Comparison of ENCODE assay signal across 8 cellular contexts in the genomic region with DNA sequence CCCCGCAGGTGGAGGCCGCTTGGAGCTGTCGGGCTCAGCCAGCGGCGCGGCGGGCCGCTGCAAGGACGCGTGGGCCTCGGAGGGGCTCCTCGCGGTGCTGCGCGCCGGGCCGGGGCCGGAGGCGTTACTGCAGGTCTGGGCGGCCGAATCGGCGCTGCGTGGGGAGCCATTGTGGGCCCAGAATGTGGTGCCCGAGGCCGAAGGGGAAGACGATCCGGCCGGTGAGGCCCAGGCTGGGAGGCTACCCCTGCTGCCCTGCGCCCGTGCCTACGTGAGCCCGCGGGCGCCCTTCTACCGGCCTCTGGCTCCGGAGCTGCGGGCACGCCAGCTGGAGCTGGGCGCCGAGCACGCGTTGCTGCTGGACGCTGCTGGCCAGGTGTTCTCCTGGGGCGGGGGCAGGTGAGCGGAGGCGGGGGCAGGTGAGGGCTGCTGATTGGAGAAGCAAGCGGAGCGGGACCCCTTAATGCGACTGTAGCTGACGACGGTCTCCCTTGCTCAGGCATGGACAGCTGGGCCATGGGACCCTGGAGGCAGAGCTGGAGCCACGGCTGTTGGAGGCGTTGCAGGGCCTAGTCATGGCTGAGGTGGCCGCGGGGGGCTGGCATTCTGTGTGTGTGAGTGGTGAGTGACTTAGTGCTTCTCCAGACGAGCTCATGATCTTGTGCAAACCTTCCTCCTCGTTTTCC. TPM values are rescaled to one million over a fixed set of nuclear protein-coding genes. Genes with fewer than 3 reads are reported as not detected.
A peak's percentile ranks its signal among the peaks of the same experiment; 100 is the strongest.
DNase-seq lines count a peak whose midpoint lies in the region; ATAC-seq and TF ChIP-seq lines count a peak whose summit lies in the region.

No MANE protein-coding gene starts in this region.

- H3K14ac ChIP-seq in mesenchymal stem cell (ENCODE audit: low read length in 2 of 2): peak overlapping the region in 1 of 2 experiments; percentile 76

- no peak overlapping the region for H2BK5ac ChIP-seq in mesenchymal stem cell (ENCODE audit: low read depth, low read length, poor library complexity, severe bottlenecking)

- H4K91ac ChIP-seq in mesenchymal stem cell (ENCODE audit: low read length): peak overlapping the region; percentile 95

- no peak for TF ChIP-seq POLR2A in uterus (IDR thresholded peaks at IDR 0.05)

- CTCF ChIA-PET in AG04450 (lab: Charles Lee): interaction anchor here (0.6 to 8.7 kb wide), 45 partner anchors 8 to 1034 kb away, joined by 3 to 157 read pairs (median 6); a partner anchor contains a TSS

- POLR2A ChIA-PET in AG04450 (lab: Yijun Ruan, JAX): no interaction called here

- no peak for ATAC-seq in HG02571 (IDR thresholded peaks at IDR 0.05; ENCODE audit: unreplicated experiment)
- no peak for ATAC-seq in HG03460 (IDR thresholded peaks at IDR 0.05; ENCODE audit: unreplicated experiment)

- peak overlapping the region; percentile 30 for H2BK15ac ChIP-seq in mesenchymal stem cell (ENCODE audit: low read depth, poor library complexity, severe bottlenecking)

- peaks cover 3% of the 10 kb centered on the region; the same call in 1 of the 2 replicates for H3K9me3 ChIP-seq in AG04450 (ENCODE audit: control insufficient read depth, insufficient read depth, low read length)
- no peaks in the 10 kb centered on the region for H3K9me3 ChIP-seq in MM.1S (replicated peaks; ENCODE audit: insufficient read depth, low read length)
- H3K9me3 ChIP-seq in mesenchymal stem cell (ENCODE audit: control insufficient read depth, low read length): no peaks in the 10 kb centered on the region
- H3K9me3 ChIP-seq in uterus: no peaks in the 10 kb centered on the region

- H3K27ac ChIP-seq in AG04450 (ENCODE audit: low read depth, low read length) (no peak overlapping the region), MM.1S (ENCODE audit: low read length) (no peak overlapping the region), mesenchymal stem cell (ENCODE audit: low read length, poor library complexity, severe bottlenecking) (no peak overlapping the region), uterus (peak overlapping the region; percentile 57 to 73)

- no peak for DNase-seq in AG04450 (ENCODE audit: low read depth, low spot score)
- no peak for DNase-seq in MM.1S
- DNase-seq in dermis blood vessel endothelial cell: peak; percentile 60
- peak; percentile 44 for DNase-seq in mesenchymal stem cell
- no peak for DNase-seq in uterus
- DNase-seq in SW 1271 (lab: John Stamatoyannopoulos, UW): no peak

- H3K27me3 ChIP-seq in AG04450 (ENCODE audit: control insufficient read depth, insufficient read depth, low read length) (no peaks in the 10 kb centered on the region), MM.1S (replicated peaks; ENCODE audit: insufficient read depth, low read length) (no peaks in the 10 kb centered on the region), mesenchymal stem cell (ENCODE audit: control insufficient read depth in 1 of 2, insufficient read depth in 1 of 2, low read length in 2 of 2) (no peaks in the 10 kb centered on the region), uterus (no peaks in the 10 kb centered on the region)

- H3K4me3 ChIP-seq in AG04450 (ENCODE audit: low read depth, low read length): peak overlapping the region; percentile 66
- H3K4me3 ChIP-seq in MM.1S (ENCODE audit: low read length): peak overlapping the region; percentile 92; the same call in 1 of the 2 replicates
- peak overlapping the region; percentile 67 to 86 for H3K4me3 ChIP-seq in mesenchymal stem cell (ENCODE audit: insufficient read depth in 1 of 2, low read depth in 1 of 2, low read length in 2 of 2)
- H3K4me3 ChIP-seq in uterus: peak overlapping the region; percentile 58 to 59

- peak overlapping the region in 1 of 2 experiments; percentile 24 for H2BK12ac ChIP-seq in mesenchymal stem cell (ENCODE audit: low read length in 2 of 2)

- peaks cover 25% of the 10 kb centered on the region for H3F3A ChIP-seq in MM.1S (ENCODE audit: insufficient read depth, low read length)

- H3K9me2 ChIP-seq in MM.1S (replicated peaks; ENCODE audit: insufficient read depth, low read length): no peaks in the 10 kb centered on the region

- no peak overlapping the region for H3K4ac ChIP-seq in mesenchymal stem cell (ENCODE audit: low read depth in 1 of 2, low read length in 2 of 2)

- peaks cover 17% of the 10 kb centered on the region for H3K79me1 ChIP-seq in mesenchymal stem cell (replicated peaks; ENCODE audit: low read length, poor library complexity, severe bottlenecking)

- no peak overlapping the region for H2AK5ac ChIP-seq in mesenchymal stem cell (ENCODE audit: low read length, severe bottlenecking)

- peak overlapping the region; percentile 57 to 68 for H3K18ac ChIP-seq in mesenchymal stem cell (ENCODE audit: low read depth in 1 of 2, low read length in 2 of 2)

- 0 out of 2 replicates have a peak overlapping the region, but pooled peaks have one; percentile 3 for H3K4me2 ChIP-seq in MM.1S (ENCODE audit: low read depth, low read length)
- peak overlapping the region; percentile 91 for H3K4me2 ChIP-seq in mesenchymal stem cell (ENCODE audit: low read length, poor library complexity, severe bottlenecking)

- H4K20me1 ChIP-seq in MM.1S (ENCODE audit: insufficient read depth, low read length): no peaks in the 10 kb centered on the region; the same call in 1 of the 2 replicates

- H2AFZ ChIP-seq in MM.1S (ENCODE audit: low read length) (no peak overlapping the region), mesenchymal stem cell (ENCODE audit: low read depth, low read length) (peak overlapping the region; percentile 73)

- no peaks in the 10 kb centered on the region for H3K4me1 ChIP-seq in MM.1S (ENCODE audit: low read length)
- H3K4me1 ChIP-seq in mesenchymal stem cell (ENCODE audit: control insufficient read depth, insufficient read depth, low read depth, low read length): peaks cover 21% of the 10 kb centered on the region
- H3K4me1 ChIP-seq in uterus: peaks cover 0 to 5% of the 10 kb centered on the region in 2 donors

- peak overlapping the region in 1 of 2 experiments; percentile 65 for H3K23ac ChIP-seq in mesenchymal stem cell (ENCODE audit: low read length in 2 of 2)

- peak overlapping the region; percentile 88 for H4K8ac ChIP-seq in mesenchymal stem cell (ENCODE audit: low read length)

- TF ChIP-seq CTCF in AG04450 (IDR thresholded peaks at IDR 0.05; ENCODE audit: low read depth, low read length) (no peak), MM.1S (IDR thresholded peaks at IDR 0.05; ENCODE audit: low read length) (no peak), uterus (IDR thresholded peaks at IDR 0.05) (no peak)

- H3K9ac ChIP-seq in MM.1S (ENCODE audit: low read length) (no peak overlapping the region), mesenchymal stem cell (ENCODE audit: low read length) (peak overlapping the region; percentile 78)

- WGBS in mesenchymal stem cell: 22% methylated on average over 53 of the region's 58 CpGs

- intact Hi-C loops in uterus (cut with DNase I; ENCODE audit: low total_unique reads): loop anchor here (2.0 kb wide), 1 partner anchor 38 kb away; a partner anchor contains a TSS

- peaks cover 37% of the 10 kb centered on the region for H3K79me2 ChIP-seq in MM.1S (ENCODE audit: low read length)

- H3K36me3 ChIP-seq in MM.1S (replicated peaks; ENCODE audit: insufficient read depth, low read length) (no peaks in the 10 kb centered on the region), mesenchymal stem cell (ENCODE audit: control insufficient read depth in 1 of 2, insufficient read depth in 2 of 2, low read depth in 1 of 2, low read length in 2 of 2) (peaks cover 37 to 51% of the 10 kb centered on the region in 2 experiments), uterus (no peaks in the 10 kb centered on the region)

- no peak overlapping the region for H2BK120ac ChIP-seq in mesenchymal stem cell (ENCODE audit: low read depth, low read length)

RNA-seq across cellular contexts. Expression of a gene that starts 2.6 kb away (rescaled TPM):
- polyA plus RNA-seq in AG04450 (2011; rRNA removed): 5.6 and 6.1 TPM in 2 replicates
- polyA minus RNA-seq in AG04450 (2011; rRNA and poly(A)+ RNA removed): 2.8 and 3.8 TPM in 2 replicates
- total RNA-seq in dermis blood vessel endothelial cell (6.8 and 12.4 TPM in 2 replicates), uterus (10 to 100 TPM in 2 of 4 donors, 1 to 10 TPM in 2; 7.4 to 16.5 (median 11.6) TPM)
- 5.6 TPM for polyA plus RNA-seq in mesenchymal stem cell (2013, experiment 1 of 2)
- polyA plus RNA-seq in mesenchymal stem cell (2013, experiment 2 of 2): 5.7 TPM

RNA-seq across cellular contexts. Expression of a gene that starts 22.2 kb away (rescaled TPM):
- polyA plus RNA-seq in AG04450 (2011; rRNA removed): 63.3 and 69.7 TPM in 2 replicates
- 88.7 and 100 TPM in 2 replicates for polyA minus RNA-seq in AG04450 (2011; rRNA and poly(A)+ RNA removed)
- total RNA-seq in dermis blood vessel endothelial cell (128 and 141 TPM in 2 replicates), uterus (10 to 100 TPM; 42.8 to 89.5 (median 65.4) TPM)
- 30.4 TPM for polyA plus RNA-seq in mesenchymal stem cell (2013, experiment 1 of 2)
- 28.6 TPM for polyA plus RNA-seq in mesenchymal stem cell (2013, experiment 2 of 2)

RNA-seq across cellular contexts. Expression of a gene that starts 24.9 kb away (rescaled TPM):
- polyA plus RNA-seq in AG04450 (2011; rRNA removed): 10.0 and 10.3 TPM in 2 replicates
- polyA minus RNA-seq in AG04450 (2011; rRNA and poly(A)+ RNA removed): 10.9 and 17.1 TPM in 2 replicates
- total RNA-seq in dermis blood vessel endothelial cell: 16.3 and 16.7 TPM in 2 replicates
- 7.3 TPM for polyA plus RNA-seq in mesenchymal stem cell (2013, experiment 1 of 2)
- 7.2 TPM for polyA plus RNA-seq in mesenchymal stem cell (2013, experiment 2 of 2)
- total RNA-seq in uterus: 10 to 100 TPM in 2 of 4 donors, 1 to 10 TPM in 1, under 1 TPM in 1; 0.59 to 14.0 (median 7.2) TPM

RNA-seq across cellular contexts. Expression of a gene that starts 37.1 kb away (rescaled TPM):
- 61.0 and 77.5 TPM in 2 replicates for polyA plus RNA-seq in AG04450 (2011; rRNA removed)
- 68.0 and 72.2 TPM in 2 replicates for polyA minus RNA-seq in AG04450 (2011; rRNA and poly(A)+ RNA removed)
- total RNA-seq in dermis blood vessel endothelial cell: 83.0 and 274 TPM in 2 replicates
- polyA plus RNA-seq in mesenchymal stem cell (2013, experiment 1 of 2): 24.0 TPM
- 24.6 TPM for polyA plus RNA-seq in mesenchymal stem cell (2013, experiment 2 of 2)
- total RNA-seq in uterus: 10 to 100 TPM in 1 of 4 donors, 1 to 10 TPM in 2, not detected in 1; 7.1 to 95.0 (median 9.4) TPM

RNA-seq across cellular contexts. Expression of a gene that starts 54.1 kb away (rescaled TPM):
- polyA plus RNA-seq in AG04450 (2011; rRNA removed): 14.3 and 20.6 TPM in 2 replicates
- 16.2 and 23.4 TPM in 2 replicates for polyA minus RNA-seq in AG04450 (2011; rRNA and poly(A)+ RNA removed)
- total RNA-seq in dermis blood vessel endothelial cell: 23.1 and 38.7 TPM in 2 replicates
- polyA plus RNA-seq in mesenchymal stem cell (2013, experiment 1 of 2): 23.9 TPM
- 23.2 TPM for polyA plus RNA-seq in mesenchymal stem cell (2013, experiment 2 of 2)
- total RNA-seq in uterus: 10 to 100 TPM; 15.9 to 92.0 (median 19.8) TPM

Comparison
In these comparisons a context has a peak if more than half of its experiments do, and no peak if none do; other contexts are left out.
1. DNase-seq: peak in dermis blood vessel endothelial cell (single experiment) and mesenchymal stem cell (single experiment); none in AG04450 (single experiment), MM.1S (single experiment), uterus (0 of 2) and SW 1271 (0 of 2).
2. H3K27ac ChIP-seq: peak in uterus (2 of 2); none in AG04450 (single experiment), MM.1S (single experiment) and mesenchymal stem cell (single experiment).
3. Peak in every context shown above with its lines, with median percentiles within 50 percentile points of each other: H3K4me3 ChIP-seq.